16 cellular contexts compared by ENCODE assay signal in genomic region chr11:68106165-68106940, GRCh38. TPM values are rescaled to one million over a fixed set of nuclear protein-coding genes. Genes with fewer than 3 reads are reported as not detected.
DNase-seq lines count a peak whose midpoint lies in the region; ATAC-seq, FAIRE-seq and TF ChIP-seq lines count a peak whose summit lies in the region.
"Had no signal": no experiment of that assay in that cellular context is flagged by ENCODE, and none has a peak within 500 bp of the region (broad histone marks: within the 10 kb centered on the region; RNA-seq: fewer than 3 reads in every experiment).

No MANE protein-coding gene starts in this region.

- peak in 1 of 9 donors; percentile 11 for TF ChIP-seq CTCF in heart right ventricle (IDR thresholded peaks at IDR 0.05)
- TF ChIP-seq CTCF in nephron (IDR thresholded peaks at IDR 0.05; ENCODE audit: unreplicated experiment in 3 of 3), result no peak

- peak overlapping the region in 5 of 10 donors; percentile 8 to 21 (median 19) for H3K27ac ChIP-seq in heart right ventricle
- H3K27ac ChIP-seq: BLaER1 had no signal

- H3K4me1 Mint-ChIP-seq in nephron, result peaks cover 5% of the 10 kb centered on the region

- peaks cover 23% of the 10 kb centered on the region for H3K36me3 Mint-ChIP-seq in nephron (ENCODE audit: low read depth)

- H3K4me1 ChIP-seq in heart right ventricle, result peaks cover 0 to 27% (median 14%) of the 10 kb centered on the region in 9 donors
- H3K4me1 ChIP-seq: HAP-1 had no signal

- H3K27ac Mint-ChIP-seq in nephron, result peak overlapping the region; percentile 44 to 72 (median 63)
- H3K27ac Mint-ChIP-seq: stimulated activated naive CD8-positive, alpha-beta T cell treated with anti-CD3 and anti-CD28 coated beads, Interleukin-15, Interleukin-2, amounts not matched to agents 100 ng/mL and 50 ng/mL, for 24 hours had no signal

- no peaks in the 10 kb centered on the region for H3K36me3 ChIP-seq in heart right ventricle

- FAIRE-seq in RCC 7860 (lab: Jason Lieb, UNC), result peak; percentile 47
- FAIRE-seq in GM12891 (lab: Jason Lieb, UNC), result no peak

- 27 to 40% methylated on average over 8 of the region's 8 CpGs for WGBS in heart right ventricle, 2 donors

- TF ChIP-seq POLR2A in GM12891 (IDR thresholded peaks at IDR 0.05; ENCODE audit: low read depth, low read length), result no peak

- intact Hi-C loops in heart right ventricle (cut with DNase I), result no loop called here

- H3K9me3 Mint-ChIP-seq in nephron, result no peaks in the 10 kb centered on the region
- H3K9me3 Mint-ChIP-seq: stimulated activated naive CD8-positive, alpha-beta T cell treated with anti-CD3 and anti-CD28 coated beads, Interleukin-15, Interleukin-2, amounts not matched to agents 100 ng/mL and 50 ng/mL, for 24 hours had no signal

- H3K9me3 ChIP-seq in heart right ventricle, result no peaks in the 10 kb centered on the region
- H3K9me3 ChIP-seq: HAP-1 had no signal

- peak in 6 of 8 donors; percentile 40 to 85 (median 70) for ATAC-seq in heart right ventricle

- H3K27me3 Mint-ChIP-seq in nephron (ENCODE audit: low read depth), result no peaks in the 10 kb centered on the region
- H3K27me3 Mint-ChIP-seq: stimulated activated naive CD8-positive, alpha-beta T cell treated with anti-CD3 and anti-CD28 coated beads, Interleukin-15, Interleukin-2, amounts not matched to agents 100 ng/mL and 50 ng/mL, for 24 hours had no signal

- H3K27me3 ChIP-seq in heart right ventricle, result no peaks in the 10 kb centered on the region
- H3K27me3 ChIP-seq: BLaER1 had no signal

- no peak overlapping the region for H3K4me3 ChIP-seq in heart right ventricle
- H3K4me3 ChIP-seq: BLaER1, HAP-1 had no signal

- no peak overlapping the region for H3K4me3 Mint-ChIP-seq in nephron
- H3K4me3 Mint-ChIP-seq: stimulated activated naive CD8-positive, alpha-beta T cell treated with anti-CD3 and anti-CD28 coated beads, Interleukin-15, Interleukin-2, amounts not matched to agents 100 ng/mL and 50 ng/mL, for 24 hours had no signal

- DNase-seq in COLO829 (ENCODE audit: low spot score), result peak; percentile 28
- peak; percentile 47 for DNase-seq in RCC 7860 (ENCODE audit: low spot score)
- no peak for DNase-seq in heart right ventricle
- DNase-seq in islet precursor cell, result no peak
- DNase-seq in globus pallidus (ENCODE audit: low spot score), result no peak
- DNase-seq in AG20443 (ENCODE audit: low spot score), result no peak
- no peak for DNase-seq in GM12891 (ENCODE audit: insufficient read length, low spot score)
- DNase-seq: activated CD4-positive, alpha-beta T cell treated with anti-CD3 and anti-CD28 coated beads for 1 hour; activated effector memory CD4-positive, alpha-beta T cell treated with anti-CD3 and anti-CD28 coated beads, Interleukin-2, amount 50 U/mL, for 16 hours; Kasumi-1; NCI-H345; stimulated activated CD4-positive, alpha-beta T cell treated with anti-CD3 and anti-CD28 coated beads, Interleukin-1b, Interleukin-23, amount 100 ng/mL, for 48 hours had no signal

TF ChIP-seq in GM12891, 5 proteins besides CTCF, POLR2A, EP300 and RAD21:
- TF ChIP-seq POU2F2 (IDR thresholded peaks at IDR 0.05; ENCODE audit: low read depth, low read length), result no peak
- TF ChIP-seq SPI1 (IDR thresholded peaks at IDR 0.05; ENCODE audit: low read depth, low read length), result no peak
- TF ChIP-seq PAX5 (IDR thresholded peaks at IDR 0.05; ENCODE audit: insufficient read depth, low read length, severe bottlenecking), result no peak
- no peak for TF ChIP-seq POLR2AphosphoS5 (IDR thresholded peaks at IDR 0.05; ENCODE audit: low read depth, low read length)
- no peak for TF ChIP-seq TAF1 (IDR thresholded peaks at IDR 0.05; ENCODE audit: low read depth, low read length)

RNA-seq across cellular contexts. Expression of gene CHKA, which starts 14.8 kb away (rescaled TPM):
- 10 to 100 TPM in 3 of 10 donors, 1 to 10 TPM in 7; 7.0 to 11.8 (median 9.2) TPM for total RNA-seq in heart right ventricle
- 10 to 100 TPM; 14.7 to 66.1 TPM for polyA plus RNA-seq in heart right ventricle
- polyA plus RNA-seq in GM12891 (2012; ENCODE audit: low read depth, missing spikeins), result 20.9 TPM

Comparison
In these comparisons a context has a peak if more than half of its experiments do, and no peak if none do; other contexts are left out.
1. DNase-seq: peak in COLO829 (single experiment) and RCC 7860 (single experiment); none in heart right ventricle (0 of 2), islet precursor cell (single experiment), globus pallidus (single experiment), AG20443 (single experiment) and GM12891 (single experiment).